In genomic region chr1:20785907-20786309, GRCh38 we compare ENCODE assay signal across 8 cellular contexts. TPM values are rescaled to one million over a fixed set of nuclear protein-coding genes. Genes with fewer than 3 reads are reported as not detected.
DNase-seq lines count a peak whose midpoint lies in the region; ATAC-seq and TF ChIP-seq lines count a peak whose summit lies in the region.

No MANE protein-coding gene starts in this region.

- no peaks in the 10 kb centered on the region for H3K36me3 ChIP-seq in ascending aorta
- no peaks in the 10 kb centered on the region for H3K36me3 ChIP-seq in left lung
- H3K36me3 ChIP-seq in thoracic aorta: no peaks in the 10 kb centered on the region

- DNase-seq in NCI-H82 treated with DMSO at 0.1 percent for 48 hours (lab: John Stamatoyannopoulos, UW; ENCODE audit: unreplicated experiment) (peak; percentile 25), NCI-H82 (lab: John Stamatoyannopoulos, UW) (no peak), ascending aorta (ENCODE audit: low spot score in 2 of 2) (no peak), left lung (no peak), thoracic aorta (ENCODE audit: low spot score) (no peak), erythroblast (lab: John Stamatoyannopoulos, UW) (no peak)

- H3K9me3 ChIP-seq in ascending aorta (no peaks in the 10 kb centered on the region), left lung (no peaks in the 10 kb centered on the region), thoracic aorta (no peaks in the 10 kb centered on the region)

- TF ChIP-seq POLR2A in erythroblast (IDR thresholded peaks at IDR 0.05; ENCODE audit: low read length): no peak

- H3K4me3 ChIP-seq in ascending aorta (peak overlapping the region; percentile 89 to 99), left lung (peak overlapping the region; percentile 59 to 93), thoracic aorta (peak overlapping the region; percentile 77)

- no peaks in the 10 kb centered on the region for H3K27me3 ChIP-seq in ascending aorta
- no peaks in the 10 kb centered on the region for H3K27me3 ChIP-seq in left lung
- no peaks in the 10 kb centered on the region for H3K27me3 ChIP-seq in thoracic aorta (replicated peaks; ENCODE audit: insufficient read depth)

- ATAC-seq in HG03571 (IDR thresholded peaks at IDR 0.05; ENCODE audit: unreplicated experiment) (peak; percentile 5), left lung (peak; percentile 4), thoracic aorta (ENCODE audit: insufficient number of reproducible peaks, low FRiP score, low read depth) (no peak), HG03342 (IDR thresholded peaks at IDR 0.05; ENCODE audit: unreplicated experiment) (no peak)

- H3K4me1 ChIP-seq in ascending aorta (peaks cover 6 to 17% of the 10 kb centered on the region in 2 donors), left lung (peaks cover 15 to 51% of the 10 kb centered on the region in 2 donors), thoracic aorta (ENCODE audit: control insufficient read depth in 1 of 2, low read depth in 2 of 2) (peaks cover 8 to 51% of the 10 kb centered on the region in 2 donors)

- TF ChIP-seq CTCF in ascending aorta (IDR thresholded peaks at IDR 0.05): no peak
- no peak for TF ChIP-seq CTCF in left lung (IDR thresholded peaks at IDR 0.05)
- no peak for TF ChIP-seq CTCF in thoracic aorta (IDR thresholded peaks at IDR 0.05)

- H3K27ac ChIP-seq in ascending aorta: peak overlapping the region; percentile 95 to 99
- H3K27ac ChIP-seq in left lung: peak overlapping the region; percentile 96 to 98
- H3K27ac ChIP-seq in thoracic aorta: peak overlapping the region; percentile 81 to 94

- intact Hi-C loops in ascending aorta (cut with DNase I) (loop anchor here (5.0 to 10.0 kb wide), 4 partner anchors 89 to 1669 kb away; partner anchors contain the start of genes CDC42, EIF4G3 and ZBTB40), left lung (cut with DNase I) (no loop called here)

RNA-seq across cellular contexts. Expression of gene HP1BP3, which starts 1.2 kb away (rescaled TPM):
- total RNA-seq in ascending aorta (109 TPM), left lung (100 to 1,000 TPM; 158 to 185 TPM), thoracic aorta (100 to 1,000 TPM; 186 to 189 TPM)

RNA-seq across cellular contexts. Expression of gene SH2D5, which starts 53.4 kb away (rescaled TPM):
- total RNA-seq in ascending aorta (not detected), left lung (1 to 10 TPM in 1 of 2 donors, under 1 TPM in 1; 0.12 to 1.8 TPM), thoracic aorta (under 1 TPM in 1 of 2 donors, not detected in 1; 0.41 TPM)

Comparison
In these comparisons a context has a peak if more than half of its experiments do, and no peak if none do; other contexts are left out.
1. ATAC-seq: peak in HG03571 (single experiment) and left lung (single experiment); none in thoracic aorta (single experiment) and HG03342 (single experiment).
2. Peak in every context shown above with its lines, with median percentiles within 50 percentile points of each other: H3K27ac ChIP-seq and H3K4me3 ChIP-seq.